8 cellular contexts compared by ENCODE assay signal in the genomic region with DNA sequence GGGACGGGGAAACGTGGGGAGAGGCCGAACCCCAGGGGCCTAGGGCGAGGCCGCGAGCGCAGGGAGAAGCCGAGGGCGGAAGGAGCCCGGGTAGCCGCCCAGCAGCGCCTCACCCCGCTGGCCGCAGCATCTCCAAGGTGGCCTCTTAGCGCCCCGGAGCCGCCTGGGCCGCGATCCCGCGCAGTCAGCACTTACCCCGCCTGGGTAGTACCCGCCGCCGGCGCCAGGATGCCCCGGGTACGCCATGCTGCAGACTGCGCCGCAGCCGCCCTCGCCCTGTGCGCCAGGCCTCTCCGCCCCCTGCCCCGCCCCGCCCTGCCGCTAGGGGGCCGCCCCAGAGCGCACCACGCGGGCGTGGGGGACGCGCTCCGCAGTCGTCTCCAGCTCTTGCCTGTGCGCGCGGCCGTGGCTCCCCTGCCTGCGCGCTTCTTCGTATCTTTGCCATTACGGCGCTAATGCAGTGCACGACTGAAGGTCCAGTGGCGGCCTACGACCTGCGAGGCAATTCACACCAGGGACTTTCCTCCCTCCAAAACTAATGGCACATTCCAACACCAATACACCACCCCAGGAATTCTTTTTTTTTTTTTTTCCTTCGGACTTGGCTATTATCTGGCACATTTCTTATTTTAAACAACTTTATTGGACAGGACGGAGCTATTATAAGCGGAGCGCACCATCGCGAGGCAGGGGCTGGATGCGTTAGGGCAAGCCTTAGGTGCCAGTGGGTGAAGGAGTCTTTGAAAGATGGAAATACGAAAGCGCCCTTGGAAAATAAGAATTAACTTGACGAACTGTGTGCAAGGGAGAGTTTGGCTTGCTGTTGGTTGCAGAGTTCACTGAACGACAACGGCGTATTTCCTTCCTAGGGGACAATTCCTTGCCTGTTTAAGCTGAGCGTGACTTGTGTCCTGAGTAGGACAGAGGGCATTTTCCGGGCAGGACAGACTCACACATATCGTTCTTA. TPM values are rescaled to one million over a fixed set of nuclear protein-coding genes. Genes with fewer than 3 reads are reported as not detected.
DNase-seq lines count a peak whose midpoint lies in the region; ATAC-seq and TF ChIP-seq lines count a peak whose summit lies in the region.

A gene with protein sequence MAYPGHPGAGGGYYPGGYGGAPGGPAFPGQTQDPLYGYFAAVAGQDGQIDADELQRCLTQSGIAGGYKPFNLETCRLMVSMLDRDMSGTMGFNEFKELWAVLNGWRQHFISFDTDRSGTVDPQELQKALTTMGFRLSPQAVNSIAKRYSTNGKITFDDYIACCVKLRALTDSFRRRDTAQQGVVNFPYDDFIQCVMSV (minus strand): TSS at position 258 of the 967 bp plus-strand sequence. CDS start 12 bp downstream, at position 246.

- intact Hi-C loops in CD8-positive, alpha-beta T cell (cut with DNase I, micrococcal nuclease): loop anchor here (1.0 to 10.0 kb wide), 9 partner anchors 286 to 1405 kb away; a partner anchor contains a TSS
- intact Hi-C loops in activated CD8-positive, alpha-beta T cell treated with anti-CD3 and anti-CD28 coated beads for 36 hours (cut with micrococcal nuclease): loop anchor here (5.0 kb wide), 1 partner anchor 343 kb away; a partner anchor contains a TSS

- ATAC-seq in CD8-positive, alpha-beta T cell: peak; percentile 97
- peak; percentile 61 for ATAC-seq in GM19395 (IDR thresholded peaks at IDR 0.05; ENCODE audit: unreplicated experiment)
- ATAC-seq in HG03558 (IDR thresholded peaks at IDR 0.05; ENCODE audit: extremely low read depth, unreplicated experiment): peak; percentile 29
- peak; percentile 96 for ATAC-seq in activated CD8-positive, alpha-beta T cell treated with anti-CD3 and anti-CD28 coated beads for 36 hours

- peak within 1 kb of the TSS; percentile 73 for H3K27ac ChIP-seq in CD8-positive, alpha-beta T cell (ENCODE audit: low read depth, low read length)
- peak within 1 kb of the TSS; percentile 98 for H3K27ac ChIP-seq in ectodermal cell (ENCODE audit: insufficient read depth, low read depth, low read length, poor library complexity, severe bottlenecking)

- no peaks in the 10 kb centered on the region for H3K27me3 Mint-ChIP-seq in CD8-positive, alpha-beta T cell (ENCODE audit: low read depth)
- no peaks in the 10 kb centered on the region for H3K27me3 Mint-ChIP-seq in activated CD8-positive, alpha-beta T cell treated with anti-CD3 and anti-CD28 coated beads for 36 hours

- H3K36me3 Mint-ChIP-seq in CD8-positive, alpha-beta T cell: peaks cover 24% of the 10 kb centered on the region
- H3K36me3 Mint-ChIP-seq in activated CD8-positive, alpha-beta T cell treated with anti-CD3 and anti-CD28 coated beads for 36 hours (ENCODE audit: low read depth): peaks cover 17% of the 10 kb centered on the region

- peak within 1 kb of the TSS; percentile 95 for H3K4me3 Mint-ChIP-seq in CD8-positive, alpha-beta T cell
- peak within 1 kb of the TSS; percentile 86 for H3K4me3 Mint-ChIP-seq in activated CD8-positive, alpha-beta T cell treated with anti-CD3 and anti-CD28 coated beads for 36 hours

- CTCF ChIA-PET in CD8-positive, alpha-beta T cell (lab: Charles Lee): interaction anchor here (0.7 to 1.0 kb wide), 3 partner anchors 8 to 287 kb away, joined by 3 to 4 read pairs (median 3); a partner anchor contains a TSS
- CTCF ChIA-PET in activated CD8-positive, alpha-beta T cell treated with anti-CD3 and anti-CD28 coated beads for 36 hours (lab: Charles Lee): interaction anchor here (0.8 to 1.0 kb wide), 3 partner anchors 23 to 333 kb away, joined by 3 read pairs; no protein-coding TSS in a partner anchor

- peak within 1 kb of the TSS; percentile 97 for H3K27ac Mint-ChIP-seq in CD8-positive, alpha-beta T cell
- H3K27ac Mint-ChIP-seq in activated CD8-positive, alpha-beta T cell treated with anti-CD3 and anti-CD28 coated beads for 36 hours: peak within 1 kb of the TSS; percentile 93

- peak within 1 kb of the TSS; percentile 81 for H3K4me3 ChIP-seq in CD8-positive, alpha-beta T cell (ENCODE audit: low read depth, low read length)
- peak within 1 kb of the TSS; percentile 96 for H3K4me3 ChIP-seq in ectodermal cell (ENCODE audit: insufficient read depth, low read depth, low read length)

- H3K4me1 Mint-ChIP-seq in CD8-positive, alpha-beta T cell (ENCODE audit: low read depth): peaks cover 34% of the 10 kb centered on the region
- peaks cover 21% of the 10 kb centered on the region for H3K4me1 Mint-ChIP-seq in activated CD8-positive, alpha-beta T cell treated with anti-CD3 and anti-CD28 coated beads for 36 hours (ENCODE audit: low read depth)

- H3K9me3 ChIP-seq in CD8-positive, alpha-beta T cell (ENCODE audit: low read length): no peaks in the 10 kb centered on the region
- H3K9me3 ChIP-seq in ectodermal cell (ENCODE audit: control insufficient read depth, low read length): no peaks in the 10 kb centered on the region

- peak; percentile 97 for TF ChIP-seq CTCF in CD8-positive, alpha-beta T cell (IDR thresholded peaks at IDR 0.05)
- peak; percentile 84 for TF ChIP-seq CTCF in activated CD8-positive, alpha-beta T cell treated with anti-CD3 and anti-CD28 coated beads for 36 hours (IDR thresholded peaks at IDR 0.05)

- H3K36me3 ChIP-seq in CD8-positive, alpha-beta T cell (ENCODE audit: insufficient read depth, low read length): peaks cover 9% of the 10 kb centered on the region
- H3K36me3 ChIP-seq in ectodermal cell (ENCODE audit: control insufficient read depth, insufficient read depth, low read length): no peaks in the 10 kb centered on the region

- no peaks in the 10 kb centered on the region for H3K9me3 Mint-ChIP-seq in CD8-positive, alpha-beta T cell
- H3K9me3 Mint-ChIP-seq in activated CD8-positive, alpha-beta T cell treated with anti-CD3 and anti-CD28 coated beads for 36 hours: no peaks in the 10 kb centered on the region

- DNase-seq in CD8-positive, alpha-beta T cell: peak; percentile 87 to 95 (median 90)
- DNase-seq in NCI-H82 (lab: John Stamatoyannopoulos, UW): peak; percentile 90
- DNase-seq in activated CD8-positive, alpha-beta T cell treated with anti-CD3 and anti-CD28 coated beads for 36 hours: peak; percentile 91
- DNase-seq in lung microvascular endothelial cell (ENCODE audit: low read depth in 2 of 2): peak; percentile 89 to 91
- peak; percentile 79 to 85 (median 82) for DNase-seq in stimulated activated CD4-positive, alpha-beta T cell treated with anti-CD3 and anti-CD28 coated beads, TNF-alpha, amount 100 ng/mL, for 48 hours (ENCODE audit: low read depth in 3 of 3)

- 1 to 2% methylated on average over 74 of the region's 75 CpGs for WGBS in ectodermal cell, 2 experiments

- POLR2A ChIA-PET in CD8-positive, alpha-beta T cell (lab: Charles Lee): no interaction called here
- POLR2A ChIA-PET in activated CD8-positive, alpha-beta T cell treated with anti-CD3 and anti-CD28 coated beads for 36 hours (lab: Charles Lee): interaction anchor here (0.6 to 1.7 kb wide), 3 partner anchors 9 to 33 kb away, joined by 4 to 5 read pairs (median 4); no protein-coding TSS in a partner anchor

- no peaks in the 10 kb centered on the region for H3K27me3 ChIP-seq in CD8-positive, alpha-beta T cell (ENCODE audit: insufficient read depth, low read length)
- H3K27me3 ChIP-seq in ectodermal cell (ENCODE audit: control insufficient read depth, insufficient read depth, low read length, poor library complexity, severe bottlenecking): no peaks in the 10 kb centered on the region

- peaks cover 21% of the 10 kb centered on the region for H3K4me1 ChIP-seq in CD8-positive, alpha-beta T cell (ENCODE audit: insufficient read depth, low read length)
- peaks cover 8% of the 10 kb centered on the region for H3K4me1 ChIP-seq in ectodermal cell (ENCODE audit: control insufficient read depth, insufficient read depth, low read length)

RNA-seq across cellular contexts. Expression of the gene that starts here (rescaled TPM):
- total RNA-seq in CD8-positive, alpha-beta T cell: 10 to 100 TPM; 38.5 to 43.9 TPM
- total RNA-seq in activated CD8-positive, alpha-beta T cell treated with anti-CD3 and anti-CD28 coated beads for 36 hours: 100 to 1,000 TPM; 169 TPM
- polyA plus RNA-seq in ectodermal cell (2013, experiment 1 of 4): 120 TPM
- 116 TPM for polyA plus RNA-seq in ectodermal cell (2013, experiment 2 of 4)
- polyA plus RNA-seq in ectodermal cell (2013, experiment 3 of 4): 114 TPM
- 117 TPM for polyA plus RNA-seq in ectodermal cell (2013, experiment 4 of 4)
- total RNA-seq in lung microvascular endothelial cell: 69.2 and 95.9 TPM in 2 replicates

Comparison
In these comparisons a context has a peak if more than half of its experiments do, and no peak if none do; other contexts are left out.
1. Peak in every context shown above with its lines: DNase-seq, ATAC-seq, H3K4me3 ChIP-seq and H3K27ac ChIP-seq.
2. ATAC-seq: peak in every context shown above with its lines; median percentile 97 in CD8-positive, alpha-beta T cell; 96 in activated CD8-positive, alpha-beta T cell treated with anti-CD3 and anti-CD28 coated beads for 36 hours; 61 in GM19395; 29 in HG03558.